In genomic region chr6:132198896-132199295, GRCh38 we compare ENCODE assay signal across 18 cellular contexts.
DNase-seq lines count a peak whose midpoint lies in the region; ATAC-seq and TF ChIP-seq lines count a peak whose summit lies in the region.
"Had no signal": no experiment of that assay in that cellular context is flagged by ENCODE, and none has a peak within 500 bp of the region (broad histone marks: within the 10 kb centered on the region; RNA-seq: fewer than 3 reads in every experiment).

No MANE protein-coding gene starts in this region.

- DNase-seq in GM03348 (ENCODE audit: low spot score) (peak; percentile 27), fibroblast of lung (ENCODE audit: low read depth in 2 of 2) (peak; percentile 89), NCI-H446 treated with DMSO at 0.1 percent for 48 hours (lab: John Stamatoyannopoulos, UW) (no peak), lower lobe of right lung (no peak)
- DNase-seq in activated CD4-positive, alpha-beta T cell treated with anti-CD3 and anti-CD28 coated beads, Interleukin-2, amount 50 U/mL, for 1 hour: no peak
- DNase-seq: activated CD4-positive, alpha-beta memory T cell treated with anti-CD3 and anti-CD28 coated beads, Interleukin-2, amount 10 ng/mL, durations not matched to agents 7 days and 5 days; activated T-cell treated with anti-CD3 and anti-CD28 coated beads, Interleukin-2, amount 50 U/mL, for 4 hours; body of pancreas; NCI-H1417; NCI-H2171; NCI-H69; T-helper 2 cell; WERI-Rb-1 had no signal

- no peak overlapping the region for H3K4me3 ChIP-seq in fibroblast of lung (replicated peaks in 1 of 4; ENCODE audit: control extremely low read depth in 1 of 4, insufficient read depth in 1 of 4, low read depth in 3 of 4, low read length in 4 of 4)
- no peak overlapping the region for H3K4me3 ChIP-seq in skeletal muscle tissue (ENCODE audit: low read length in 3 of 3)
- H3K4me3 ChIP-seq in lower lobe of right lung: no peak overlapping the region
- H3K4me3 ChIP-seq: body of pancreas, coronary artery, SJCRH30 had no signal

- H3K9me3 ChIP-seq in fibroblast of lung (ENCODE audit: control insufficient read depth, insufficient read depth, low read depth, low read length) (no peaks in the 10 kb centered on the region), skeletal muscle tissue (ENCODE audit: control insufficient read depth in 3 of 3, low read length in 3 of 3) (peaks cover 0 to 4% (median 0%) of the 10 kb centered on the region in 3 donors), lower lobe of right lung (no peaks in the 10 kb centered on the region)
- H3K9me3 ChIP-seq: body of pancreas, SJCRH30 had no signal

- H3K27ac ChIP-seq in fibroblast of lung (ENCODE audit: insufficient read depth, low read length) (no peak overlapping the region), skeletal muscle tissue (ENCODE audit: low read depth, low read length) (peak overlapping the region; percentile 55), lower lobe of right lung (no peak overlapping the region)
- H3K27ac ChIP-seq: body of pancreas, coronary artery, SJCRH30, WERI-Rb-1 had no signal

- no peak for TF ChIP-seq CTCF in fibroblast of lung (conservative IDR thresholded peaks at IDR 0.05 in 1 of 2, IDR thresholded peaks at IDR 0.05 in 1 of 2; ENCODE audit: low read depth in 1 of 2, low read length in 2 of 2)
- no peak for TF ChIP-seq CTCF in lower lobe of right lung (IDR thresholded peaks at IDR 0.05)

- no peaks in the 10 kb centered on the region for H3K36me3 ChIP-seq in fibroblast of lung (ENCODE audit: control insufficient read depth, insufficient read depth, low read length)
- no peaks in the 10 kb centered on the region for H3K36me3 ChIP-seq in skeletal muscle tissue (ENCODE audit: control insufficient read depth in 3 of 3, insufficient read depth in 3 of 3, low read length in 3 of 3)
- H3K36me3 ChIP-seq in lower lobe of right lung: no peaks in the 10 kb centered on the region
- H3K36me3 ChIP-seq: SJCRH30, WERI-Rb-1 had no signal

- H4K20me1 ChIP-seq in fibroblast of lung (ENCODE audit: control insufficient read depth, extremely low read depth, insufficient read depth, low read length): no peaks in the 10 kb centered on the region

- H3K79me2 ChIP-seq in fibroblast of lung (ENCODE audit: control insufficient read depth, insufficient read depth, low read length): no peaks in the 10 kb centered on the region

- intact Hi-C loops in lower lobe of right lung (cut with DNase I): no loop called here

- ATAC-seq in SK-N-SH treated with all-trans-retinoic acid at 6 μM for 48 hours (peak; percentile 23), lower lobe of right lung (no peak)
- ATAC-seq: activated T-cell treated with anti-CD3 and anti-CD28 coated beads, Interleukin-2, amount 50 U/mL, for 4 hours; body of pancreas; stimulated activated memory B cell treated with anti-CD40 and anti-IgM and Interleukin-4, amounts not matched to agents 10 μg/mL and 1 μg/mL and 100 μg/mL, for 72 hours had no signal

- H3K27me3 ChIP-seq in fibroblast of lung (ENCODE audit: control insufficient read depth, insufficient read depth, low read length) (no peaks in the 10 kb centered on the region), skeletal muscle tissue (ENCODE audit: control insufficient read depth in 3 of 3, insufficient read depth in 3 of 3, low read length in 3 of 3) (no peaks in the 10 kb centered on the region), lower lobe of right lung (ENCODE audit: low read depth) (no peaks in the 10 kb centered on the region)
- H3K27me3 ChIP-seq: body of pancreas, SJCRH30 had no signal

- H3K4me1 ChIP-seq in fibroblast of lung (ENCODE audit: control insufficient read depth, extremely low read depth, insufficient read depth, low read length): peaks cover 9% of the 10 kb centered on the region
- H3K4me1 ChIP-seq in skeletal muscle tissue (ENCODE audit: control insufficient read depth in 3 of 3, insufficient read depth in 3 of 3, low read length in 3 of 3): no peaks in the 10 kb centered on the region
- H3K4me1 ChIP-seq in lower lobe of right lung: no peaks in the 10 kb centered on the region
- H3K4me1 ChIP-seq: body of pancreas had no signal

- no peak overlapping the region for H3K9ac ChIP-seq in fibroblast of lung (ENCODE audit: insufficient read depth, low read length)
- H3K9ac ChIP-seq in skeletal muscle tissue (ENCODE audit: low read depth in 1 of 3, low read length in 3 of 3): no peak overlapping the region

- no peak overlapping the region for H2AFZ ChIP-seq in fibroblast of lung (ENCODE audit: low read length)

- H3K4me2 ChIP-seq in fibroblast of lung (ENCODE audit: extremely low read depth, insufficient read depth, low read length): no peak overlapping the region

TF ChIP-seq in SK-N-SH treated with all-trans-retinoic acid at 6 μM for 48 hours, 23 proteins besides CTCF, POLR2A, EP300 and RAD21 (continues in another document):
- no peak for TF ChIP-seq SNAI2 (CRISPR knock-in tag; IDR thresholded peaks at IDR 0.05)
- TF ChIP-seq TOX (CRISPR knock-in tag; IDR thresholded peaks at IDR 0.05; ENCODE audit: borderline replicate concordance): no peak
- no peak for TF ChIP-seq GLIS3 (CRISPR knock-in tag; IDR thresholded peaks at IDR 0.05)
- TF ChIP-seq OSR1 (CRISPR knock-in tag; IDR thresholded peaks at IDR 0.05): no peak
- TF ChIP-seq RARB (CRISPR knock-in tag; IDR thresholded peaks at IDR 0.05): no peak
- no peak for TF ChIP-seq ZNF70 (CRISPR knock-in tag; IDR thresholded peaks at IDR 0.05)
- no peak for TF ChIP-seq PPARA (CRISPR knock-in tag; IDR thresholded peaks at IDR 0.05; ENCODE audit: borderline replicate concordance)
- no peak for TF ChIP-seq POU6F1 (CRISPR knock-in tag; IDR thresholded peaks at IDR 0.05; ENCODE audit: borderline replicate concordance, low read depth)
- TF ChIP-seq CSRNP3 (CRISPR knock-in tag; IDR thresholded peaks at IDR 0.05): no peak
- TF ChIP-seq ZFP3 (CRISPR knock-in tag; IDR thresholded peaks at IDR 0.05): no peak
- no peak for TF ChIP-seq ZNF8 (CRISPR knock-in tag; IDR thresholded peaks at IDR 0.05)
- no peak for TF ChIP-seq BACH2 (CRISPR knock-in tag; IDR thresholded peaks at IDR 0.05; ENCODE audit: borderline replicate concordance)
- TF ChIP-seq, protein P1, sequence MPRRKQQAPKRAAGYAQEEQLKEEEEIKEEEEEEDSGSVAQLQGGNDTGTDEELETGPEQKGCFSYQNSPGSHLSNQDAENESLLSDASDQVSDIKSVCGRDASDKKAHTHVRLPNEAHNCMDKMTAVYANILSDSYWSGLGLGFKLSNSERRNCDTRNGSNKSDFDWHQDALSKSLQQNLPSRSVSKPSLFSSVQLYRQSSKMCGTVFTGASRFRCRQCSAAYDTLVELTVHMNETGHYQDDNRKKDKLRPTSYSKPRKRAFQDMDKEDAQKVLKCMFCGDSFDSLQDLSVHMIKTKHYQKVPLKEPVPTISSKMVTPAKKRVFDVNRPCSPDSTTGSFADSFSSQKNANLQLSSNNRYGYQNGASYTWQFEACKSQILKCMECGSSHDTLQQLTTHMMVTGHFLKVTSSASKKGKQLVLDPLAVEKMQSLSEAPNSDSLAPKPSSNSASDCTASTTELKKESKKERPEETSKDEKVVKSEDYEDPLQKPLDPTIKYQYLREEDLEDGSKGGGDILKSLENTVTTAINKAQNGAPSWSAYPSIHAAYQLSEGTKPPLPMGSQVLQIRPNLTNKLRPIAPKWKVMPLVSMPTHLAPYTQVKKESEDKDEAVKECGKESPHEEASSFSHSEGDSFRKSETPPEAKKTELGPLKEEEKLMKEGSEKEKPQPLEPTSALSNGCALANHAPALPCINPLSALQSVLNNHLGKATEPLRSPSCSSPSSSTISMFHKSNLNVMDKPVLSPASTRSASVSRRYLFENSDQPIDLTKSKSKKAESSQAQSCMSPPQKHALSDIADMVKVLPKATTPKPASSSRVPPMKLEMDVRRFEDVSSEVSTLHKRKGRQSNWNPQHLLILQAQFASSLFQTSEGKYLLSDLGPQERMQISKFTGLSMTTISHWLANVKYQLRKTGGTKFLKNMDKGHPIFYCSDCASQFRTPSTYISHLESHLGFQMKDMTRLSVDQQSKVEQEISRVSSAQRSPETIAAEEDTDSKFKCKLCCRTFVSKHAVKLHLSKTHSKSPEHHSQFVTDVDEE (CRISPR knock-in tag; IDR thresholded peaks at IDR 0.05): no peak
- no peak for TF ChIP-seq ARNTL (CRISPR knock-in tag; IDR thresholded peaks at IDR 0.05; ENCODE audit: borderline replicate concordance, low read depth)

Comparison
In these comparisons a context has a peak if more than half of its experiments do, and no peak if none do; other contexts are left out.
1. DNase-seq: peak in GM03348 (single experiment) and fibroblast of lung (2 of 2); none in NCI-H446 treated with DMSO at 0.1 percent for 48 hours (single experiment), lower lobe of right lung (single experiment) and activated CD4-positive, alpha-beta T cell treated with anti-CD3 and anti-CD28 coated beads, Interleukin-2, amount 50 U/mL, for 1 hour (single experiment).